8 cellular contexts compared by ENCODE assay signal in the genomic region with DNA sequence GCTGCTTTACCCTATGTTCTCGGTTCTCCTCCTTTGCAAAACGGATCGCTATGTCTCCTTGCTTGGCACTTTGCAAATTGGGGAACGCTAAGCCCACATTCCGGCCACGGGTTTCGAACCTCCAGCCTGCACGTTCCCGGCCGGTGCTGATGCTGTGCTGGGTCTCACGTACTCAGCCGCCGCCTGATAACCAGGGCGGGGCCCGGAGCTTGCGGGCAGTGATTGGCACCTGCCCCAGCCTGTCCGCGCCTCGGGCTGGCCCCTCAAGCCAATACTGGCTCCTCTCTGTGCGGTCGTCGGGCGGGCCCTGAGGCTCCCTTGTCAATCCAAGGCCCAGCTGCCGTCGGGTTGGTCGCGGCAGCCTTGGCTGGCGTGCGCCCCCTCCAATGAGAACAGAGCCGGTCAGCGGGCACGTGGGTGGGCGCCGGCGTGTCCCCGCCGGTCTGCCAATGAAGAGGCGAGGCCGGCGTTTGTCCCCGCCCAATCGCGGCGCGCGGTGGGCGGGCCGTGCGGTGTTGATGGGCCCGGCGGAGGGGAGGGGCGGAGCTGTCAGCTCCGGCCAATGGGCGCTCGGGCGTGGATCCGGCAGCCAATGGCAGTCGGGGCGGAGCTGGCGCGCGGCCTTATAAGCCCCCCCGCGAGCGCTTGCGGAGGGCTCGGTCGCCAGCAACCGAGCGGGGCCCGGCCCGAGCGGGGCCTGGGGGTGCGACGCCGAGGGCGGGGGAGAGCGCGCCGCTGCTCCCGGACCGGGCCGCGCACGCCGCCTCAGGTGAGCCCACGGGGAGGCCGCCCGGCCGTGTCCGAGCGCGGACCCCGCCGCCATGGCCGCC. TPM values are rescaled to one million over a fixed set of nuclear protein-coding genes. Genes with fewer than 3 reads are reported as not detected.
DNase-seq lines count a peak whose midpoint lies in the region; ATAC-seq and TF ChIP-seq lines count a peak whose summit lies in the region.

TSS of gene KDM4B (plus strand) at position 652 of the 830 bp plus-strand sequence. CDS start 63,778 bp downstream, outside the sequence.

- peaks cover 29% of the 10 kb centered on the region for H3K4me1 Mint-ChIP-seq in activated T-cell treated with anti-CD3 and anti-CD28 coated beads, Interleukin-2, amount 50 U/mL, for 4 hours (ENCODE audit: low read depth)

- POLR2A ChIA-PET in Panc1 (lab: Charles Lee) = interaction anchor here (0.5 kb wide), 1 partner anchor 17 kb away, joined by 3 read pairs; no protein-coding TSS in a partner anchor

- DNase-seq in DMS53 (lab: John Stamatoyannopoulos, UW) = peak; percentile 99
- DNase-seq in KG1 (lab: John Stamatoyannopoulos, UW) = peak; percentile 99
- peak; percentile 80 for DNase-seq in Panc1 (ENCODE audit: low read depth, low spot score)
- peak; percentile 98 for DNase-seq in activated T-cell treated with anti-CD3 and anti-CD28 coated beads, Interleukin-2, amount 50 U/mL, for 4 hours
- peak; percentile 99 for DNase-seq in myocyte (ENCODE audit: low read depth)
- peak; percentile 98 to 100 for DNase-seq in stimulated activated CD8-positive, alpha-beta memory T cell treated with anti-CD3 and anti-CD28 coated beads, Interleukin-7, amount 100 ng/mL, for 48 hours (ENCODE audit: extremely low read depth in 1 of 2, low read depth in 1 of 2)

- peak within 1 kb of the TSS; percentile 90 for H3K4me3 Mint-ChIP-seq in activated T-cell treated with anti-CD3 and anti-CD28 coated beads, Interleukin-2, amount 50 U/mL, for 4 hours

- peak within 1 kb of the TSS; percentile 59 to 71 for H3K4me3 ChIP-seq in Panc1 (ENCODE audit: low read depth in 2 of 2, low read length in 2 of 2)

- CTCF ChIA-PET in Panc1 (lab: Charles Lee) = interaction anchor here (0.6 to 1.1 kb wide), 2 partner anchors 17 to 28 kb away, joined by 3 to 5 read pairs; no protein-coding TSS in a partner anchor

- ATAC-seq in GM21723 (IDR thresholded peaks at IDR 0.05; ENCODE audit: unreplicated experiment) (peak; percentile 84), Panc1 (peak; percentile 95), esophagus mucosa (peak; percentile 95)
- ATAC-seq in activated T-cell treated with anti-CD3 and anti-CD28 coated beads, Interleukin-2, amount 50 U/mL, for 4 hours = peak; percentile 94 to 95

- H3K4me1 ChIP-seq in Panc1 (ENCODE audit: control insufficient read depth, insufficient read depth, low read length) = peaks cover 19% of the 10 kb centered on the region

- H3K9me3 ChIP-seq in Panc1 (ENCODE audit: control insufficient read depth, insufficient read depth, low read depth, low read length) = no peaks in the 10 kb centered on the region

- in situ Hi-C loops in Panc1 (cut with HindIII; ENCODE audit: low pct_unique_long_range_greater_than_20kb, low sequenced_read_pairs) = no loop called here

- BruUV-seq in Panc1 (replicated peaks; lab: Mats Ljungman, UMichigan) = no TSS peak

- peak within 1 kb of the TSS; percentile 82 for H3K27ac ChIP-seq in Panc1 (ENCODE audit: low read length)

- no peak for TF ChIP-seq CTCF in Panc1 (IDR thresholded peaks at IDR 0.05)

- no peaks in the 10 kb centered on the region for H3K9me3 Mint-ChIP-seq in activated T-cell treated with anti-CD3 and anti-CD28 coated beads, Interleukin-2, amount 50 U/mL, for 4 hours

- intact Hi-C loops in Panc1 (cut with micrococcal nuclease; ENCODE audit: unreplicated experiment) = no loop called here

- no peaks in the 10 kb centered on the region for H3K27me3 ChIP-seq in Panc1 (ENCODE audit: control insufficient read depth, insufficient read depth, low read length)

- no peaks in the 10 kb centered on the region for H3K36me3 Mint-ChIP-seq in activated T-cell treated with anti-CD3 and anti-CD28 coated beads, Interleukin-2, amount 50 U/mL, for 4 hours (ENCODE audit: insufficient read depth)

- H3K36me3 ChIP-seq in Panc1 (ENCODE audit: control insufficient read depth, insufficient read depth, low read length) = no peaks in the 10 kb centered on the region; the same call in 1 of the 2 replicates

- H3K27me3 Mint-ChIP-seq in activated T-cell treated with anti-CD3 and anti-CD28 coated beads, Interleukin-2, amount 50 U/mL, for 4 hours (ENCODE audit: low read depth) = no peaks in the 10 kb centered on the region

RNA-seq across cellular contexts. Expression of gene KDM4B, which starts in this region (rescaled TPM):
- total RNA-seq in Panc1 (2021; ENCODE audit: unreplicated experiment) = 18.4 TPM
- polyA plus RNA-seq in Panc1 (2012; ENCODE audit: insufficient read length) = 27.4 TPM
- total RNA-seq in activated T-cell treated with anti-CD3 and anti-CD28 coated beads, Interleukin-2, amount 50 U/mL, for 4 hours = 10 to 100 TPM; 13.3 to 18.1 (median 16.7) TPM
- total RNA-seq in esophagus mucosa = 22.4 TPM
- total RNA-seq in myocyte = 25.8 and 41.9 TPM in 2 replicates
- 51.5 TPM for polyA plus RNA-seq in myocyte (2012)

Comparison
In these comparisons a context has a peak if more than half of its experiments do, and no peak if none do; other contexts are left out.
1. Peak in every context shown above with its lines: DNase-seq, ATAC-seq, H3K4me3 ChIP-seq and H3K27ac ChIP-seq.